Comparison of ENCODE assay signal across 8 cellular contexts in genomic region chr2:70142590-70143313, GRCh38. TPM values are rescaled to one million over a fixed set of nuclear protein-coding genes. Genes with fewer than 3 reads are reported as not detected.
DNase-seq lines count a peak whose midpoint lies in the region; ATAC-seq and TF ChIP-seq lines count a peak whose summit lies in the region.

No MANE protein-coding gene starts in this region.

- peak; percentile 82 for TF ChIP-seq CTCF in epithelial cell of proximal tubule (conservative IDR thresholded peaks at IDR 0.05; ENCODE audit: low read depth, low read length)

- peak overlapping the region; percentile 49 for H3K4me3 ChIP-seq in epithelial cell of proximal tubule (ENCODE audit: low read depth, low read length)
- peak overlapping the region; percentile 87 for H3K4me3 ChIP-seq in mucosa of stomach (ENCODE audit: low read length)

- 0 out of 2 replicates have a peak, but pooled peaks have one; percentile 54 for TF ChIP-seq EP300 in Ishikawa (IDR thresholded peaks at IDR 0.05; ENCODE audit: borderline replicate concordance)

- peak overlapping the region; percentile 98 for H3K9ac ChIP-seq in mucosa of stomach (ENCODE audit: low read length)

- peak; percentile 62 for ATAC-seq in GM21619 (IDR thresholded peaks at IDR 0.05; ENCODE audit: unreplicated experiment)

- DNase-seq in DMS79 (lab: John Stamatoyannopoulos, UW) (peak; percentile 96), OCI-M1 (lab: John Stamatoyannopoulos, UW) (peak; percentile 98), activated T-cell treated with anti-CD3 and anti-CD28 coated beads for 48 hours (ENCODE audit: low read depth) (peak; percentile 100), epithelial cell of proximal tubule (ENCODE audit: low read depth) (peak; percentile 71)
- peak; percentile 100 for DNase-seq in stimulated activated CD8-positive, alpha-beta memory T cell treated with anti-CD3 and anti-CD28 coated beads, Interleukin-4, amount 100 ng/mL, for 48 hours

- H3K27me3 ChIP-seq in mucosa of stomach (ENCODE audit: control insufficient read depth, insufficient read depth, low read length): no peaks in the 10 kb centered on the region

- peaks cover 22% of the 10 kb centered on the region for H3K4me1 ChIP-seq in mucosa of stomach (ENCODE audit: control insufficient read depth, insufficient read depth, low read length)

- H3K9me3 ChIP-seq in mucosa of stomach (ENCODE audit: control insufficient read depth, low read length): no peaks in the 10 kb centered on the region

- no peaks in the 10 kb centered on the region for H3K36me3 ChIP-seq in mucosa of stomach (ENCODE audit: control insufficient read depth, insufficient read depth, low read length)

- TF ChIP-seq RAD21 in Ishikawa (IDR thresholded peaks at IDR 0.05; ENCODE audit: low read depth): peak; percentile 95

TF ChIP-seq in Ishikawa, 13 proteins besides CTCF, POLR2A, EP300 and RAD21:
- TF ChIP-seq EGR1 (IDR thresholded peaks at IDR 0.05) (peak; percentile 96), TAF1 (IDR thresholded peaks at IDR 0.05; ENCODE audit: low read depth) (peak; percentile 82), TCF12 (IDR thresholded peaks at IDR 0.05; ENCODE audit: low read depth) (0 out of 2 replicates have a peak, but pooled peaks have one; percentile 32), YY1 (IDR thresholded peaks at IDR 0.05; ENCODE audit: low read depth) (no peak), FOXM1 (IDR thresholded peaks at IDR 0.05; ENCODE audit: borderline replicate concordance, low read depth) (no peak), REST (IDR thresholded peaks at IDR 0.05; ENCODE audit: low read depth) (no peak), NFIC (IDR thresholded peaks at IDR 0.05) (peak; percentile 45), CEBPB (IDR thresholded peaks at IDR 0.05) (no peak), ZBTB7A (IDR thresholded peaks at IDR 0.05; ENCODE audit: low read depth) (no peak), MAX (IDR thresholded peaks at IDR 0.05) (peak; percentile 91), TEAD4 (IDR thresholded peaks at IDR 0.05) (no peak; the same call in 1 of the 2 replicates), CREB1 (IDR thresholded peaks at IDR 0.05; ENCODE audit: low read depth) (peak; percentile 93)
- TF ChIP-seq, protein P1, sequence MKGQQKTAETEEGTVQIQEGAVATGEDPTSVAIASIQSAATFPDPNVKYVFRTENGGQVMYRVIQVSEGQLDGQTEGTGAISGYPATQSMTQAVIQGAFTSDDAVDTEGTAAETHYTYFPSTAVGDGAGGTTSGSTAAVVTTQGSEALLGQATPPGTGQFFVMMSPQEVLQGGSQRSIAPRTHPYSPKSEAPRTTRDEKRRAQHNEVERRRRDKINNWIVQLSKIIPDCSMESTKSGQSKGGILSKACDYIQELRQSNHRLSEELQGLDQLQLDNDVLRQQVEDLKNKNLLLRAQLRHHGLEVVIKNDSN (IDR thresholded peaks at IDR 0.05): peak; percentile 92

RNA-seq across cellular contexts. Expression of gene C2orf42, which starts 48.1 kb away (rescaled TPM):
- 8.1 TPM in 2 replicates for total RNA-seq in epithelial cell of proximal tubule

RNA-seq across cellular contexts. Expression of gene PCBP1, which starts 55.5 kb away (rescaled TPM):
- total RNA-seq in epithelial cell of proximal tubule: 73.6 and 100 TPM in 2 replicates

Comparison
In these comparisons a context has a peak if more than half of its experiments do, and no peak if none do; other contexts are left out.
1. Peak in every context shown above with its lines: DNase-seq, ATAC-seq and H3K4me3 ChIP-seq.